ENCODE assay signal across 17 cellular contexts in genomic region chr7:82173400-82174021, GRCh38.
"Had no signal": no experiment of that assay in that cellular context is flagged by ENCODE, and none has a peak within 500 bp of the region (broad histone marks: within the 10 kb centered on the region; RNA-seq: fewer than 3 reads in every experiment).

No MANE protein-coding gene starts in this region.

- H3K27me3 ChIP-seq: brain microvascular endothelial cell, colonic mucosa, uterus had no signal

- H3K36me3 ChIP-seq: brain microvascular endothelial cell, colonic mucosa, lower lobe of right lung, uterus had no signal

- H3K27me3 Mint-ChIP-seq: natural killer cell treated with Interleukin-12 subunit alpha and Interleukin-12 subunit beta and Interleukin-15 and Interleukin-18, amount 100 ng/mL, for 72 hours; stimulated activated naive B cell treated with anti-CD40 and anti-IgM and Interleukin-4, amounts not matched to agents 10 μg/mL and 1 μg/mL and 100 μg/mL, for 72 hours had no signal

- DNase-seq: activated CD4-positive, alpha-beta T cell treated with anti-CD3 and anti-CD28 coated beads, Interleukin-2, amount 50 U/mL, for 1 hour; activated CD4-positive, CD25-positive, alpha-beta regulatory T cell treated with anti-CD3 and anti-CD28 coated beads, Interleukin-2, amount 50 U/mL, for 72 hours; activated CD8-positive, alpha-beta memory T cell treated with anti-CD3 and anti-CD28 coated beads, Interleukin-2, amount 50 U/mL, for 4 hours; activated naive CD4-positive, alpha-beta T cell treated with anti-CD3 and anti-CD28 coated beads for 36 hours; activated T-cell treated with anti-CD3 and anti-CD28 coated beads, Interleukin-2, amount 50 U/mL, for 4 hours; aorta; brain microvascular endothelial cell; central memory CD4-positive, alpha-beta T cell; colonic mucosa; endodermal cell; lower lobe of right lung; retina; stimulated activated naive B cell treated with anti-CD40 and anti-IgM and Interleukin-4, amounts not matched to agents 10 μg/mL and 1 μg/mL and 100 μg/mL, for 72 hours; T-helper 9 cell; uterus had no signal

- H3K27ac ChIP-seq: brain microvascular endothelial cell, colonic mucosa, epithelial cell of prostate, lower lobe of right lung, uterus had no signal

- H3K9me3 ChIP-seq: colonic mucosa, lower lobe of right lung, uterus had no signal

- H3K27ac Mint-ChIP-seq: activated naive CD4-positive, alpha-beta T cell treated with anti-CD3 and anti-CD28 coated beads for 36 hours; endodermal cell; natural killer cell treated with Interleukin-12 subunit alpha and Interleukin-12 subunit beta and Interleukin-15 and Interleukin-18, amount 100 ng/mL, for 72 hours; stimulated activated naive B cell treated with anti-CD40 and anti-IgM and Interleukin-4, amounts not matched to agents 10 μg/mL and 1 μg/mL and 100 μg/mL, for 72 hours had no signal

- H3K36me3 Mint-ChIP-seq: natural killer cell treated with Interleukin-12 subunit alpha and Interleukin-12 subunit beta and Interleukin-15 and Interleukin-18, amount 100 ng/mL, for 72 hours; stimulated activated naive B cell treated with anti-CD40 and anti-IgM and Interleukin-4, amounts not matched to agents 10 μg/mL and 1 μg/mL and 100 μg/mL, for 72 hours had no signal

- H3K4me3 ChIP-seq: colonic mucosa, lower lobe of right lung, uterus had no signal

- ATAC-seq: activated T-cell treated with anti-CD3 and anti-CD28 coated beads, Interleukin-2, amount 50 U/mL, for 4 hours; lower lobe of right lung; natural killer cell treated with Interleukin-12 subunit alpha and Interleukin-12 subunit beta and Interleukin-15 and Interleukin-18, amount 100 ng/mL, for 72 hours; stimulated activated naive B cell treated with anti-CD40 and anti-IgM and Interleukin-4, amounts not matched to agents 10 μg/mL and 1 μg/mL and 100 μg/mL, for 72 hours had no signal

- H3K4me1 ChIP-seq: colonic mucosa, lower lobe of right lung, uterus had no signal

- H3K4me3 Mint-ChIP-seq: activated naive CD4-positive, alpha-beta T cell treated with anti-CD3 and anti-CD28 coated beads for 36 hours; activated T-cell treated with anti-CD3 and anti-CD28 coated beads, Interleukin-2, amount 50 U/mL, for 4 hours; endodermal cell; natural killer cell treated with Interleukin-12 subunit alpha and Interleukin-12 subunit beta and Interleukin-15 and Interleukin-18, amount 100 ng/mL, for 72 hours; stimulated activated naive B cell treated with anti-CD40 and anti-IgM and Interleukin-4, amounts not matched to agents 10 μg/mL and 1 μg/mL and 100 μg/mL, for 72 hours had no signal

- H3K4me1 Mint-ChIP-seq: stimulated activated naive B cell treated with anti-CD40 and anti-IgM and Interleukin-4, amounts not matched to agents 10 μg/mL and 1 μg/mL and 100 μg/mL, for 72 hours had no signal

- H3K9me3 Mint-ChIP-seq: activated naive CD4-positive, alpha-beta T cell treated with anti-CD3 and anti-CD28 coated beads for 36 hours; activated T-cell treated with anti-CD3 and anti-CD28 coated beads, Interleukin-2, amount 50 U/mL, for 4 hours; endodermal cell; natural killer cell treated with Interleukin-12 subunit alpha and Interleukin-12 subunit beta and Interleukin-15 and Interleukin-18, amount 100 ng/mL, for 72 hours; stimulated activated naive B cell treated with anti-CD40 and anti-IgM and Interleukin-4, amounts not matched to agents 10 μg/mL and 1 μg/mL and 100 μg/mL, for 72 hours had no signal
